ENCODE assay signal across 16 cellular contexts in the genomic region with DNA sequence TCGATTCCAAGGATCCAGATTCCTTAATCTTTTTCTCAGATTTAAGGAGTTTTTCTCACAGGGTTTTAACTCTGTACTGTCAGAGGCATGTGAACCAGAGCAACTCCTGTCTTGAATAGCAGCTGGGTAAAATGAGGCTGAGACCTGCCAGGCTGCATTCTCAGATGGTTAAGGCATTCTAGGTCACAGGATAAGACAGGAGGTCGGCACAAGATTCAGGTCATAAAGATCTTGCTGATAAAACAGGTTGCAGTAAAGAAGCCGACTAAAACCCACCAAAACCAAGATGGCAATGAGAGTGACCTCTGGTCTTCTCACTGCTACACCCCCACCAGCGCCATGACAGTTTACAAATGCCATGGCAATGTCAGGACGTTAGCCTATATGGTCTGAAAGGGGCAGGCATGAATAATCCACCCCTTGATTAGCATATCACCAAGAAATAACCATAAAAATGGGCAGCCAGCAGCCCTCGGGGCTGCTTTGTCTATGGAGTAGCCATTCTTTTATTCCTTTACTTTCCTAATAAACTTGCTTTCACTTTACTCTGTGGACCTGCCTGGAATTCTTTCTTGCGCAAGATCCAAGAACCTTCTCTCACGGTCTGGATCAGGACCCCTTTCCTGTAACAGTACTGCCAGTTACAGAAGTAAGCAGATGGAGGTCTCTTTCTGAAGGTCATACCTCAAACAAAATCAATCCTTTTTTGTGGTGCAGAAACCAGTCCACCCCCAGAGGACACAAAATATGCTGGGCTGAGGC.
DNase-seq lines count a peak whose midpoint lies in the region; ATAC-seq and TF ChIP-seq lines count a peak whose summit lies in the region.
"Had no signal": no experiment of that assay in that cellular context is flagged by ENCODE, and none has a peak within 500 bp of the region (broad histone marks: within the 10 kb centered on the region; RNA-seq: fewer than 3 reads in every experiment).

No MANE protein-coding gene starts in this region.

- H4K91ac ChIP-seq in H9 (ENCODE audit: insufficient read length, low read depth, low read length) (no peak overlapping the region), mesenchymal stem cell (ENCODE audit: low read length) (peak overlapping the region; percentile 3)

- H3K4ac ChIP-seq in H9 (ENCODE audit: low read depth, low read length) (no peak overlapping the region), mesenchymal stem cell (ENCODE audit: low read depth in 1 of 2, low read length in 2 of 2) (peak overlapping the region; percentile 32 to 82)

- DNase-seq in H9 (peak; percentile 61), colonic mucosa (no peak), mesenchymal stem cell (no peak)
- DNase-seq in stimulated activated effector memory CD8-positive, alpha-beta T cell treated with anti-CD3 and anti-CD28 coated beads, Interleukin-12 subunit alpha, Interleukin-12 subunit beta, amount 100 ng/mL, for 72 hours (ENCODE audit: low spot score in 2 of 2): no peak
- no peak for DNase-seq in stimulated activated CD4-positive, alpha-beta T cell treated with anti-CD3 and anti-CD28 coated beads, Interleukin-2, amount 100 ng/mL, for 48 hours
- no peak for DNase-seq in activated T-cell treated with anti-CD3 and anti-CD28 coated beads, Interleukin-2, amount 50 U/mL, for 72 hours
- DNase-seq: activated CD4-positive, alpha-beta T cell treated with anti-CD3 and anti-CD28 coated beads, Interleukin-2, amount 50 U/mL, for 1 hour; activated naive CD4-positive, alpha-beta T cell; foreskin melanocyte; NCI-H1105 treated with DMSO at 0.1 percent for 48 hours; NCI-H2171; stimulated activated naive CD8-positive, alpha-beta T cell treated with anti-CD3 and anti-CD28 coated beads, Interleukin-15, amount 100 ng/mL, for 72 hours had no signal

- intact Hi-C loops in colonic mucosa (cut with DNase I): no loop called here

- no peak overlapping the region for H3K4me2 ChIP-seq in H9 (ENCODE audit: insufficient read depth, insufficient read length, low read length)
- H3K4me2 ChIP-seq in mesenchymal stem cell (ENCODE audit: low read length, poor library complexity, severe bottlenecking): no peak overlapping the region

- H3K36me3 ChIP-seq in colonic mucosa (no peaks in the 10 kb centered on the region), mesenchymal stem cell (ENCODE audit: control insufficient read depth in 1 of 2, insufficient read depth in 2 of 2, low read depth in 1 of 2, low read length in 2 of 2) (peaks cover 0 to 3% of the 10 kb centered on the region in 2 experiments)

- H2BK5ac ChIP-seq in H9 (ENCODE audit: insufficient read length, low read length) (peak overlapping the region; percentile 46), mesenchymal stem cell (ENCODE audit: low read depth, low read length, poor library complexity, severe bottlenecking) (no peak overlapping the region)

- no CpG with 5 or more reads among the region's 8 CpGs for WGBS in H9 (ENCODE audit: extremely low coverage, insufficient read length, low lambda C conversion rate)
- WGBS in mesenchymal stem cell: 59% methylated on average over 8 of the region's 8 CpGs

- peak overlapping the region; percentile 35 to 64 for H3K4me3 Mint-ChIP-seq in H9
- H3K4me3 Mint-ChIP-seq in stimulated activated effector memory CD8-positive, alpha-beta T cell treated with anti-CD3 and anti-CD28 coated beads, Interleukin-12 subunit alpha, Interleukin-12 subunit beta, amount 100 ng/mL, for 72 hours: no peak overlapping the region
- H3K4me3 Mint-ChIP-seq in activated T-cell treated with anti-CD3 and anti-CD28 coated beads, Interleukin-2, amount 50 U/mL, for 72 hours: no peak overlapping the region
- H3K4me3 Mint-ChIP-seq: natural killer cell treated with Interleukin-12 subunit alpha and Interleukin-12 subunit beta and Interleukin-15 and Interleukin-18, amount 100 ng/mL, for 72 hours; stimulated activated naive CD8-positive, alpha-beta T cell treated with anti-CD3 and anti-CD28 coated beads, Interleukin-15, amount 100 ng/mL, for 72 hours had no signal

- H3K23me2 ChIP-seq in H9 (ENCODE audit: insufficient read length, low read depth, low read length, poor library complexity, severe bottlenecking): no peaks in the 10 kb centered on the region

- H2BK15ac ChIP-seq in H9 (ENCODE audit: low read depth, low read length) (no peak overlapping the region), mesenchymal stem cell (ENCODE audit: low read depth, poor library complexity, severe bottlenecking) (no peak overlapping the region)

- no peak overlapping the region for H4K8ac ChIP-seq in H9 (replicated peaks; ENCODE audit: insufficient read length, low read depth, low read length)
- peak overlapping the region; percentile 87 for H4K8ac ChIP-seq in mesenchymal stem cell (ENCODE audit: low read length)

- H3K79me1 ChIP-seq in H9 (ENCODE audit: insufficient read depth, low read depth, low read length, poor library complexity, severe bottlenecking) (no peaks in the 10 kb centered on the region), mesenchymal stem cell (replicated peaks; ENCODE audit: low read length, poor library complexity, severe bottlenecking) (no peaks in the 10 kb centered on the region)

- H3K4me1 Mint-ChIP-seq in H9: peaks cover 50 to 65% of the 10 kb centered on the region in 2 experiments
- H3K4me1 Mint-ChIP-seq in stimulated activated effector memory CD8-positive, alpha-beta T cell treated with anti-CD3 and anti-CD28 coated beads, Interleukin-12 subunit alpha, Interleukin-12 subunit beta, amount 100 ng/mL, for 72 hours: no peaks in the 10 kb centered on the region
- peaks cover 15% of the 10 kb centered on the region for H3K4me1 Mint-ChIP-seq in activated T-cell treated with anti-CD3 and anti-CD28 coated beads, Interleukin-2, amount 50 U/mL, for 72 hours (ENCODE audit: low read depth)

- H3K27me3 Mint-ChIP-seq in H9 (ENCODE audit: low read depth): no peaks in the 10 kb centered on the region
- H3K27me3 Mint-ChIP-seq in activated T-cell treated with anti-CD3 and anti-CD28 coated beads, Interleukin-2, amount 50 U/mL, for 72 hours (ENCODE audit: low read depth): no peaks in the 10 kb centered on the region
- H3K27me3 Mint-ChIP-seq: natural killer cell treated with Interleukin-12 subunit alpha and Interleukin-12 subunit beta and Interleukin-15 and Interleukin-18, amount 100 ng/mL, for 72 hours; stimulated activated naive CD8-positive, alpha-beta T cell treated with anti-CD3 and anti-CD28 coated beads, Interleukin-15, amount 100 ng/mL, for 72 hours had no signal

- peak overlapping the region; percentile 36 for H3K27ac ChIP-seq in H9 (ENCODE audit: insufficient read length, low read depth, low read length)
- H3K27ac ChIP-seq in colonic mucosa: peak overlapping the region; percentile 24
- H3K27ac ChIP-seq in mesenchymal stem cell (ENCODE audit: low read length, poor library complexity, severe bottlenecking): no peak overlapping the region

- no peak overlapping the region for H3K56ac ChIP-seq in H9 (ENCODE audit: insufficient read length, low read depth, low read length)

- H2AK5ac ChIP-seq in H9 (ENCODE audit: insufficient read length, low read length): no peak overlapping the region
- no peak overlapping the region for H2AK5ac ChIP-seq in mesenchymal stem cell (ENCODE audit: low read length, severe bottlenecking)

- H4K5ac ChIP-seq in H9 (ENCODE audit: insufficient read length, low read depth, low read length): no peak overlapping the region

- H3K4me3 ChIP-seq in colonic mucosa (no peak overlapping the region), mesenchymal stem cell (ENCODE audit: insufficient read depth in 1 of 2, low read depth in 1 of 2, low read length in 2 of 2) (peak overlapping the region in 1 of 2 experiments; percentile 34)

- no peaks in the 10 kb centered on the region for H3K9me3 Mint-ChIP-seq in H9
- H3K9me3 Mint-ChIP-seq in stimulated activated effector memory CD8-positive, alpha-beta T cell treated with anti-CD3 and anti-CD28 coated beads, Interleukin-12 subunit alpha, Interleukin-12 subunit beta, amount 100 ng/mL, for 72 hours: no peaks in the 10 kb centered on the region
- no peaks in the 10 kb centered on the region for H3K9me3 Mint-ChIP-seq in activated T-cell treated with anti-CD3 and anti-CD28 coated beads, Interleukin-2, amount 50 U/mL, for 72 hours
- H3K9me3 Mint-ChIP-seq: natural killer cell treated with Interleukin-12 subunit alpha and Interleukin-12 subunit beta and Interleukin-15 and Interleukin-18, amount 100 ng/mL, for 72 hours; stimulated activated naive CD8-positive, alpha-beta T cell treated with anti-CD3 and anti-CD28 coated beads, Interleukin-15, amount 100 ng/mL, for 72 hours had no signal

- peak overlapping the region; percentile 11 for H2BK20ac ChIP-seq in H9 (ENCODE audit: low read depth, low read length, poor library complexity, severe bottlenecking)

- H3K27ac Mint-ChIP-seq in H9: peak overlapping the region; percentile 98 to 99 (median 99)
- peak overlapping the region; percentile 16 for H3K27ac Mint-ChIP-seq in stimulated activated effector memory CD8-positive, alpha-beta T cell treated with anti-CD3 and anti-CD28 coated beads, Interleukin-12 subunit alpha, Interleukin-12 subunit beta, amount 100 ng/mL, for 72 hours
- H3K27ac Mint-ChIP-seq in activated T-cell treated with anti-CD3 and anti-CD28 coated beads, Interleukin-2, amount 50 U/mL, for 72 hours: no peak overlapping the region
- H3K27ac Mint-ChIP-seq: natural killer cell treated with Interleukin-12 subunit alpha and Interleukin-12 subunit beta and Interleukin-15 and Interleukin-18, amount 100 ng/mL, for 72 hours had no signal

- no peaks in the 10 kb centered on the region for H4K20me1 ChIP-seq in H9 (ENCODE audit: control insufficient read depth, insufficient read depth, insufficient read length)

- H3K23ac ChIP-seq in H9 (ENCODE audit: insufficient read length, low read depth, low read length) (no peak overlapping the region), mesenchymal stem cell (ENCODE audit: low read length in 2 of 2) (no peak overlapping the region)

- H3K4me1 ChIP-seq in H9 (ENCODE audit: insufficient read depth, low read length) (peaks cover 2% of the 10 kb centered on the region; the same call in 1 of the 2 replicates), colonic mucosa (no peaks in the 10 kb centered on the region), mesenchymal stem cell (ENCODE audit: control insufficient read depth, insufficient read depth, low read depth, low read length) (no peaks in the 10 kb centered on the region)

- ATAC-seq in stimulated activated effector memory CD8-positive, alpha-beta T cell treated with anti-CD3 and anti-CD28 coated beads, Interleukin-12 subunit alpha, Interleukin-12 subunit beta, amount 100 ng/mL, for 72 hours: no peak
- ATAC-seq in GM19463 (IDR thresholded peaks at IDR 0.05; ENCODE audit: unreplicated experiment) (no peak), GM21381 (IDR thresholded peaks at IDR 0.05; ENCODE audit: unreplicated experiment) (no peak)
- no peak for ATAC-seq in activated T-cell treated with anti-CD3 and anti-CD28 coated beads, Interleukin-2, amount 50 U/mL, for 72 hours (replicated peaks in 1 of 2)
- ATAC-seq: natural killer cell treated with Interleukin-12 subunit alpha and Interleukin-12 subunit beta and Interleukin-15 and Interleukin-18, amount 100 ng/mL, for 72 hours; SK-N-SH treated with all-trans-retinoic acid at 6 μM for 48 hours; stimulated activated naive CD8-positive, alpha-beta T cell treated with anti-CD3 and anti-CD28 coated beads, Interleukin-15, amount 100 ng/mL, for 72 hours had no signal

- H3K9me3 ChIP-seq in H9 (ENCODE audit: control insufficient read depth, low read depth, low read length) (no peaks in the 10 kb centered on the region), colonic mucosa (no peaks in the 10 kb centered on the region), mesenchymal stem cell (ENCODE audit: control insufficient read depth, low read length) (no peaks in the 10 kb centered on the region)

- H3K79me2 ChIP-seq in H9 (ENCODE audit: insufficient read depth, low read length): no peaks in the 10 kb centered on the region

- H3T11ph ChIP-seq in H9 (ENCODE audit: low read length): no peak overlapping the region

- H2BK120ac ChIP-seq in H9 (ENCODE audit: low read depth, low read length, poor library complexity, severe bottlenecking) (no peak overlapping the region), mesenchymal stem cell (ENCODE audit: low read depth, low read length) (peak overlapping the region; percentile 94)

- peaks cover 1 to 7% (median 3%) of the 10 kb centered on the region in 3 experiments; a peak in 4 of 7 replicates for H3K36me3 Mint-ChIP-seq in H9 (ENCODE audit: insufficient read depth in 1 of 3, low read depth in 3 of 3)
- H3K36me3 Mint-ChIP-seq in stimulated activated effector memory CD8-positive, alpha-beta T cell treated with anti-CD3 and anti-CD28 coated beads, Interleukin-12 subunit alpha, Interleukin-12 subunit beta, amount 100 ng/mL, for 72 hours: peaks cover 8% of the 10 kb centered on the region
- H3K36me3 Mint-ChIP-seq in activated T-cell treated with anti-CD3 and anti-CD28 coated beads, Interleukin-2, amount 50 U/mL, for 72 hours (ENCODE audit: insufficient read depth in 2 of 2): peaks cover 0 to 1% of the 10 kb centered on the region in 2 donors
- H3K36me3 Mint-ChIP-seq: natural killer cell treated with Interleukin-12 subunit alpha and Interleukin-12 subunit beta and Interleukin-15 and Interleukin-18, amount 100 ng/mL, for 72 hours had no signal

- no peaks in the 10 kb centered on the region for H3K27me3 ChIP-seq in H9 (ENCODE audit: insufficient read depth, low read length)
- no peaks in the 10 kb centered on the region for H3K27me3 ChIP-seq in colonic mucosa
- no peaks in the 10 kb centered on the region for H3K27me3 ChIP-seq in mesenchymal stem cell (ENCODE audit: control insufficient read depth in 1 of 2, insufficient read depth in 1 of 2, low read length in 2 of 2)

- H3K14ac ChIP-seq in H9 (ENCODE audit: insufficient read depth, low read length) (no peak overlapping the region; the same call in 1 of the 2 replicates), mesenchymal stem cell (ENCODE audit: low read length in 2 of 2) (no peak overlapping the region)

- H3K18ac ChIP-seq in H9 (ENCODE audit: insufficient read length, low read depth, low read length) (no peak overlapping the region), mesenchymal stem cell (ENCODE audit: low read depth in 1 of 2, low read length in 2 of 2) (peak overlapping the region; percentile 25 to 72)

- TF ChIP-seq CTCF in H9 (conservative IDR thresholded peaks at IDR 0.05) (no peak), colonic mucosa (IDR thresholded peaks at IDR 0.05) (no peak)

- no peak overlapping the region for H2BK12ac ChIP-seq in H9 (ENCODE audit: insufficient read length, low read depth, low read length)
- peak overlapping the region; percentile 11 to 63 for H2BK12ac ChIP-seq in mesenchymal stem cell (ENCODE audit: low read length in 2 of 2)

- no peak overlapping the region for H2AFZ ChIP-seq in H9 (ENCODE audit: low read length)
- H2AFZ ChIP-seq in mesenchymal stem cell (ENCODE audit: low read depth, low read length): no peak overlapping the region

- H3K9ac ChIP-seq in H9 (ENCODE audit: extremely low read depth, insufficient read length, low read length) (no peak overlapping the region), colonic mucosa (ENCODE audit: low read depth in 2 of 2, low read length in 2 of 2) (no peak overlapping the region), mesenchymal stem cell (ENCODE audit: low read length) (no peak overlapping the region)

Comparison
In these comparisons a context has a peak if more than half of its experiments do, and no peak if none do; other contexts are left out.
1. H3K4me3 Mint-ChIP-seq: peak in H9 (2 of 2); none in stimulated activated effector memory CD8-positive, alpha-beta T cell treated with anti-CD3 and anti-CD28 coated beads, Interleukin-12 subunit alpha, Interleukin-12 subunit beta, amount 100 ng/mL, for 72 hours (single experiment) and activated T-cell treated with anti-CD3 and anti-CD28 coated beads, Interleukin-2, amount 50 U/mL, for 72 hours (0 of 2).